In genomic region chr21:41802185-41802584, GRCh38 we compare ENCODE assay signal across 21 cellular contexts. TPM values are rescaled to one million over a fixed set of nuclear protein-coding genes. Genes with fewer than 3 reads are reported as not detected.
DNase-seq lines count a peak whose midpoint lies in the region; ATAC-seq and TF ChIP-seq lines count a peak whose summit lies in the region.
"Had no signal": no experiment of that assay in that cellular context is flagged by ENCODE, and none has a peak within 500 bp of the region (broad histone marks: within the 10 kb centered on the region; RNA-seq: fewer than 3 reads in every experiment).

No MANE protein-coding gene starts in this region.

- TF ChIP-seq CTCF in C4-2B (conservative IDR thresholded peaks at IDR 0.05) (no peak), thoracic aorta (IDR thresholded peaks at IDR 0.05) (no peak)

- ATAC-seq in thoracic aorta (ENCODE audit: insufficient number of reproducible peaks, low FRiP score, low read depth) (no peak), GM21529 (IDR thresholded peaks at IDR 0.05; ENCODE audit: unreplicated experiment) (no peak), HG03159 (IDR thresholded peaks at IDR 0.05; ENCODE audit: unreplicated experiment) (no peak)
- ATAC-seq: HCT116, SK-N-SH treated with all-trans-retinoic acid at 6 μM for 48 hours had no signal

- H3K9me3 ChIP-seq in SK-N-MC (ENCODE audit: low read depth, low read length) (no peaks in the 10 kb centered on the region), thoracic aorta (no peaks in the 10 kb centered on the region)
- H3K9me3 ChIP-seq: Caco-2 had no signal

- peak overlapping the region; percentile 30 for H3K9ac ChIP-seq in SK-N-MC (ENCODE audit: insufficient read length)

- H3K4me3 ChIP-seq in SK-N-MC (peak overlapping the region; percentile 5; the same call in 1 of the 2 replicates), thoracic aorta (peak overlapping the region; percentile 51)

- peaks cover 24% of the 10 kb centered on the region for H3K36me3 ChIP-seq in SK-N-MC (ENCODE audit: insufficient read depth, low read length)
- peaks cover 14% of the 10 kb centered on the region for H3K36me3 ChIP-seq in thoracic aorta

- H3K27ac ChIP-seq in C4-2B (peak overlapping the region; percentile 48), SK-N-MC (peak overlapping the region; percentile 48), thoracic aorta (no peak overlapping the region)

- H3K4me1 ChIP-seq in thoracic aorta (ENCODE audit: control insufficient read depth in 1 of 2, low read depth in 2 of 2): peaks cover 0 to 14% of the 10 kb centered on the region in 2 donors
- H3K4me1 ChIP-seq: Caco-2 had no signal

- no peaks in the 10 kb centered on the region for H3K27me3 ChIP-seq in thoracic aorta (replicated peaks; ENCODE audit: insufficient read depth)

- no peak for DNase-seq in SK-N-MC (ENCODE audit: low read depth, low spot score)
- DNase-seq in islet precursor cell: peak; percentile 22
- DNase-seq in thoracic aorta (ENCODE audit: low spot score): no peak
- DNase-seq in stimulated activated CD4-positive, alpha-beta T cell treated with anti-CD3 and anti-CD28 coated beads, Interleukin-4, amount 100 ng/mL, for 24 hours: no peak
- DNase-seq in NCI-H524 treated with DMSO at 0.1 percent for 48 hours (lab: John Stamatoyannopoulos, UW): no peak
- DNase-seq: ACHN; Caco-2; CD4-positive, CD25-positive, alpha-beta regulatory T cell; GF-D8; GOT3; MM.1S; NCI-H1436 treated with DMSO at 0.1 percent for 48 hours; NCI-H2029 treated with DMSO at 0.1 percent for 48 hours; NCI-H2171; NCI-H748 treated with DMSO at 0.1 percent for 48 hours; SHP77 had no signal

RNA-seq across cellular contexts. Expression of gene RIPK4, which starts 35.3 kb away (rescaled TPM):
- 1 to 10 TPM; 6.3 to 9.2 TPM for total RNA-seq in thoracic aorta

Comparison
In these comparisons a context has a peak if more than half of its experiments do, and no peak if none do; other contexts are left out.
1. H3K27ac ChIP-seq: peak in C4-2B (single experiment) and SK-N-MC (single experiment); none in thoracic aorta (0 of 2).